1 cellular context compared by ENCODE assay signal in the genomic region with DNA sequence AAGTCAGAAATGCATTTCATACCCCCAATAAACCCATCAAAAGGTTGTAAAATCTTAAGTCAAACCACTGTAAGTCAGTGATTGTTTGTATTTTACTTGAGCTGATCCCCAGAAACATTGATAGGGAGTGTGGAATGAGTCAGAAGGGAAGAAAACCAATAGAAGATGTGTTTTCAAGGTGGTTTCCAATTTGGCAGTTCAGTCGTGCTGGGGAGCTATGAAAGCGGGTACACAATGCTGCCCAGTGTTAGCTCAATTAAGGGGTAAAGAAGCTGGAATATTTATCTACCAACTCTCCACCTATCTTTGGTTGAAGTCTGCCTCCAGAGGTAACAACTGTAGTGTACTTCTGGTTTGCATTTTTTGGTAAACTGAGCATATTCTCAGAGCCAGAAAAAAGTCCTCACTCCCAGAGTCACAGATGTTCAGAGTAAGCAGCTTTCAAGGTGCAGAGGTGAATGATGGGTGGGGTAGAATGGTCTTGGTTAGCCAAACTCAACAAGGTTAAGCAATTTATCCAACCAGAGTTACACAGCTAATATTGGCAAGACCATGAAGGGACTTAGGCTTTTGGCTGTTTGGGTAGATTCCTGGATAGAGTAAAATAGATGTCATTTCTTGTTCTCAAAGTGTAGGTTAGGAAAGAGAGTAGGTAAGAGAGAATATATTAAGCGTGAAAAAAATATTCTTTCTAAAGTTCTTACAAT.
TF ChIP-seq lines count a peak whose summit lies in the region.

No MANE protein-coding gene starts in this region.

TF ChIP-seq in GM12878, 131 proteins besides CTCF, POLR2A, EP300 and RAD21 (continued from another document):
- TF ChIP-seq, protein P1, sequence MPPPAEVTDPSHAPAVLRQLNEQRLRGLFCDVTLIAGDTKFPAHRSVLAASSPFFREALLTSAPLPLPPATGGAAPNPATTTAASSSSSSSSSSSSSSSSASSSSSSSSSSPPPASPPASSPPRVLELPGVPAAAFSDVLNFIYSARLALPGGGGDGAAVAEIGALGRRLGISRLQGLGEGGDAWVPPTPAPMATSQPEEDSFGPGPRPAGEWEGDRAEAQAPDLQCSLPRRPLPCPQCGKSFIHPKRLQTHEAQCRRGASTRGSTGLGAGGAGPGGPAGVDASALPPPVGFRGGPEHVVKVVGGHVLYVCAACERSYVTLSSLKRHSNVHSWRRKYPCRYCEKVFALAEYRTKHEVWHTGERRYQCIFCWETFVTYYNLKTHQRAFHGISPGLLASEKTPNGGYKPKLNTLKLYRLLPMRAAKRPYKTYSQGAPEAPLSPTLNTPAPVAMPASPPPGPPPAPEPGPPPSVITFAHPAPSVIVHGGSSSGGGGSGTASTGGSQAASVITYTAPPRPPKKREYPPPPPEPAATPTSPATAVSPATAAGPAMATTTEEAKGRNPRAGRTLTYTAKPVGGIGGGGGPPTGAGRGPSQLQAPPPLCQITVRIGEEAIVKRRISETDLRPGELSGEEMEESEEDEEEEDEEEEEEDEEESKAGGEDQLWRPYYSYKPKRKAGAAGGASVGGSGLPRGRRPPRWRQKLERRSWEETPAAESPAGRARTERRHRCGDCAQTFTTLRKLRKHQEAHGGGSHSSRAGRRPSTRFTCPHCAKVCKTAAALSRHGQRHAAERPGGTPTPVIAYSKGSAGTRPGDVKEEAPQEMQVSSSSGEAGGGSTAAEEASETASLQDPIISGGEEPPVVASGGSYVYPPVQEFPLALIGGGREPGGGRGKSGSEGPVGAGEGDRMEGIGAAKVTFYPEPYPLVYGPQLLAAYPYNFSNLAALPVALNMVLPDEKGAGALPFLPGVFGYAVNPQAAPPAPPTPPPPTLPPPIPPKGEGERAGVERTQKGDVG (CRISPR knock-in tag; IDR thresholded peaks at IDR 0.05): no peak
- TF ChIP-seq MTA3 (IDR thresholded peaks at IDR 0.05; ENCODE audit: borderline replicate concordance, low read length) (no peak), STAT1 (conservative IDR thresholded peaks at IDR 0.05) (no peak), ZNF384 (IDR thresholded peaks at IDR 0.05; ENCODE audit: borderline replicate concordance, low read depth, low read length) (no peak), JUND (IDR thresholded peaks at IDR 0.05; ENCODE audit: low read depth, low read length) (peak; percentile 61), RFX5 (IDR thresholded peaks at IDR 0.05; ENCODE audit: low read depth, low read length) (no peak), TARDBP (IDR thresholded peaks at IDR 0.05; ENCODE audit: borderline replicate concordance) (no peak), ZNF274 (IDR thresholded peaks at IDR 0.05; ENCODE audit: insufficient read depth, insufficient read length) (no peak), GATAD2B (conservative IDR thresholded peaks at IDR 0.05; ENCODE audit: low read depth) (0 out of 2 replicates have a peak, but pooled peaks have one; percentile 32), SPI1 (IDR thresholded peaks at IDR 0.05; ENCODE audit: borderline replicate concordance, insufficient read depth, low read depth, low read length) (no peak)
- TF ChIP-seq, protein P2, sequence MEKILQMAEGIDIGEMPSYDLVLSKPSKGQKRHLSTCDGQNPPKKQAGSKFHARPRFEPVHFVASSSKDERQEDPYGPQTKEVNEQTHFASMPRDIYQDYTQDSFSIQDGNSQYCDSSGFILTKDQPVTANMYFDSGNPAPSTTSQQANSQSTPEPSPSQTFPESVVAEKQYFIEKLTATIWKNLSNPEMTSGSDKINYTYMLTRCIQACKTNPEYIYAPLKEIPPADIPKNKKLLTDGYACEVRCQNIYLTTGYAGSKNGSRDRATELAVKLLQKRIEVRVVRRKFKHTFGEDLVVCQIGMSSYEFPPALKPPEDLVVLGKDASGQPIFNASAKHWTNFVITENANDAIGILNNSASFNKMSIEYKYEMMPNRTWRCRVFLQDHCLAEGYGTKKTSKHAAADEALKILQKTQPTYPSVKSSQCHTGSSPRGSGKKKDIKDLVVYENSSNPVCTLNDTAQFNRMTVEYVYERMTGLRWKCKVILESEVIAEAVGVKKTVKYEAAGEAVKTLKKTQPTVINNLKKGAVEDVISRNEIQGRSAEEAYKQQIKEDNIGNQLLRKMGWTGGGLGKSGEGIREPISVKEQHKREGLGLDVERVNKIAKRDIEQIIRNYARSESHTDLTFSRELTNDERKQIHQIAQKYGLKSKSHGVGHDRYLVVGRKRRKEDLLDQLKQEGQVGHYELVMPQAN (conservative IDR thresholded peaks at IDR 0.05): no peak
- TF ChIP-seq, protein P3, sequence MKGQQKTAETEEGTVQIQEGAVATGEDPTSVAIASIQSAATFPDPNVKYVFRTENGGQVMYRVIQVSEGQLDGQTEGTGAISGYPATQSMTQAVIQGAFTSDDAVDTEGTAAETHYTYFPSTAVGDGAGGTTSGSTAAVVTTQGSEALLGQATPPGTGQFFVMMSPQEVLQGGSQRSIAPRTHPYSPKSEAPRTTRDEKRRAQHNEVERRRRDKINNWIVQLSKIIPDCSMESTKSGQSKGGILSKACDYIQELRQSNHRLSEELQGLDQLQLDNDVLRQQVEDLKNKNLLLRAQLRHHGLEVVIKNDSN (IDR thresholded peaks at IDR 0.05; ENCODE audit: borderline replicate concordance, extremely low read length, insufficient read depth, low read depth, low read length): no peak
- TF ChIP-seq, protein P4, sequence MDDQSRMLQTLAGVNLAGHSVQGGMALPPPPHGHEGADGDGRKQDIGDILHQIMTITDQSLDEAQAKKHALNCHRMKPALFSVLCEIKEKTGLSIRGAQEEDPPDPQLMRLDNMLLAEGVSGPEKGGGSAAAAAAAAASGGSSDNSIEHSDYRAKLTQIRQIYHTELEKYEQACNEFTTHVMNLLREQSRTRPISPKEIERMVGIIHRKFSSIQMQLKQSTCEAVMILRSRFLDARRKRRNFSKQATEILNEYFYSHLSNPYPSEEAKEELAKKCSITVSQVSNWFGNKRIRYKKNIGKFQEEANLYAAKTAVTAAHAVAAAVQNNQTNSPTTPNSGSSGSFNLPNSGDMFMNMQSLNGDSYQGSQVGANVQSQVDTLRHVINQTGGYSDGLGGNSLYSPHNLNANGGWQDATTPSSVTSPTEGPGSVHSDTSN (IDR thresholded peaks at IDR 0.05; ENCODE audit: insufficient replicate concordance, low read depth, low read length): no peak
